In genomic region chr1:225097175-225097574, GRCh38 we compare ENCODE assay signal across 28 cellular contexts.
"Had no signal": no experiment of that assay in that cellular context is flagged by ENCODE, and none has a peak within 500 bp of the region (broad histone marks: within the 10 kb centered on the region; RNA-seq: fewer than 3 reads in every experiment).

No MANE protein-coding gene starts in this region.

- ATAC-seq: effector memory CD8-positive, alpha-beta T cell; esophagus mucosa; foreskin keratinocyte; gastrocnemius medialis; gastroesophageal sphincter; heart left ventricle; heart right ventricle had no signal

- H3K27ac ChIP-seq: colonic mucosa, coronary artery, dorsolateral prefrontal cortex, epithelial cell of prostate, esophagus muscularis mucosa, esophagus squamous epithelium, foreskin keratinocyte, gastrocnemius medialis, gastroesophageal sphincter, heart left ventricle, heart right ventricle had no signal

- H3K27me3 ChIP-seq: colonic mucosa, dorsolateral prefrontal cortex, esophagus muscularis mucosa, esophagus squamous epithelium, foreskin keratinocyte, gastrocnemius medialis, gastroesophageal sphincter, heart left ventricle, heart right ventricle had no signal

- H3K9me3 ChIP-seq: colonic mucosa, esophagus squamous epithelium, gastrocnemius medialis had no signal

- H3K4me3 ChIP-seq: colonic mucosa, coronary artery, dorsolateral prefrontal cortex, esophagus muscularis mucosa, esophagus squamous epithelium, gastrocnemius medialis, gastroesophageal sphincter, heart left ventricle, heart right ventricle had no signal

- H3K36me3 ChIP-seq: colonic mucosa, esophagus muscularis mucosa, esophagus squamous epithelium, gastrocnemius medialis, gastroesophageal sphincter, heart left ventricle, heart right ventricle had no signal

- H3K4me1 ChIP-seq: colonic mucosa, esophagus muscularis mucosa, esophagus squamous epithelium, foreskin keratinocyte, gastrocnemius medialis, gastroesophageal sphincter, heart left ventricle, heart right ventricle had no signal

- DNase-seq: colonic mucosa; cortex of kidney; dermis blood vessel endothelial cell; dorsolateral prefrontal cortex; effector CD4-positive, alpha-beta T cell; effector CD8-positive, alpha-beta T cell; effector memory CD4-positive, alpha-beta T cell; effector memory CD8-positive, alpha-beta T cell; endodermal cell; erythroblast; esophagus squamous epithelium; foreskin fibroblast; foreskin keratinocyte; foreskin melanocyte; gastrocnemius medialis; glutamatergic neuron; head of caudate nucleus; heart left ventricle; heart right ventricle had no signal

- FAIRE-seq: colon, endometrium, endothelial cell of umbilical vein, frontal cortex had no signal
